1 cellular context compared by ENCODE assay signal in the genomic region with DNA sequence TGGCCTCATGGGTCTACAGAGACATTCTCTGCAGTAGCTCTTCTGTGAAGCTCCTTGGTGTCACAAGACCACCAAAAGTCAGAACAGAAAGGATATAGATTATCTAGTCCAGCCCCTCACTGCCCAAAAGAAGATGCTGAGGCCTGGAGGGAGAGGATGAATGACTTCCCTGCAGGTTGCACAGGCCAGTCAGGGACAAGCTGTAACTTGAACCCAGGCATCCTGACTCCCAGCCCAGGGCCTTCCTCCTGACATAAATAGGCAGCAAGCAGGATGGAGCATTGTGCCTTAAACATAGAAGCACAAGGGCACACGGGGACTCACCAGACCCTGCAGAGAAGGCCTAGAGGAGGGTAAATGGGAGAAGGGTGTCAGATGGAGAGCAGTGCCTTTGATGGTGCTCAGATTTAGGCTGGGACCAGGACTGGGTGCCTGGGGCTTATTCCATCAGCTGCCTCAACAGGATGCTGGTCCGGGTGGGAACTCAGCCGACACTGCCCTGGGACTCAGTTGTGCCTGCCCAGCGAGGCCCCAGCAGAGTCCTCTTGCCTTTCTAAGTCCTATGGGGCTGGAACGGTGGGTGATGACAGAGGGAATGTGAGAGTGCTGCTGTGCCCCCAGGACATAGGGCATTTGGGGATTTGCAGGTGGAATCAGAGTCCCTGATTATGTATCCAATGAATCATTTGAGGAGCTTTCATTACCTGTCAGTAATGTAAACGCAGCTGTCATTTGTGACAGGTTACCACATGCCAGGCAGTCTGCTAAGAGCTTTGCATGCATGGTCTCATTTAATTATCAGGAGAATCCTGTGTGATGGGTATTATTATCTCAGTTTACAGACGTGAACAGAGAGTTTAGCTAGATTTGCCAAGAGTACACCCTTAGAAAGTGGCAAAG.
TF ChIP-seq lines count a peak whose summit lies in the region.

No MANE protein-coding gene starts in this region.

TF ChIP-seq in H1, 55 proteins besides CTCF, POLR2A, EP300 and RAD21:
- TF ChIP-seq HDAC6 (IDR thresholded peaks at IDR 0.05; ENCODE audit: low read depth, low read length) = no peak
- TF ChIP-seq RBBP5 (IDR thresholded peaks at IDR 0.05; ENCODE audit: borderline replicate concordance, low read depth, low read length) = no peak
- TF ChIP-seq SAP30 (IDR thresholded peaks at IDR 0.05; ENCODE audit: insufficient read depth, insufficient replicate concordance, low read length) = no peak
- TF ChIP-seq EZH2 (IDR thresholded peaks at IDR 0.05; ENCODE audit: low read depth, low read length, severe bottlenecking) = no peak
- no peak for TF ChIP-seq GABPA (IDR thresholded peaks at IDR 0.05; ENCODE audit: borderline replicate concordance, insufficient read depth, low read length)
- TF ChIP-seq BACH1 (IDR thresholded peaks at IDR 0.05; ENCODE audit: low read length) = no peak
- TF ChIP-seq POLR2AphosphoS5 (IDR thresholded peaks at IDR 0.05; ENCODE audit: low read depth, low read length) = no peak
- TF ChIP-seq, protein P1, sequence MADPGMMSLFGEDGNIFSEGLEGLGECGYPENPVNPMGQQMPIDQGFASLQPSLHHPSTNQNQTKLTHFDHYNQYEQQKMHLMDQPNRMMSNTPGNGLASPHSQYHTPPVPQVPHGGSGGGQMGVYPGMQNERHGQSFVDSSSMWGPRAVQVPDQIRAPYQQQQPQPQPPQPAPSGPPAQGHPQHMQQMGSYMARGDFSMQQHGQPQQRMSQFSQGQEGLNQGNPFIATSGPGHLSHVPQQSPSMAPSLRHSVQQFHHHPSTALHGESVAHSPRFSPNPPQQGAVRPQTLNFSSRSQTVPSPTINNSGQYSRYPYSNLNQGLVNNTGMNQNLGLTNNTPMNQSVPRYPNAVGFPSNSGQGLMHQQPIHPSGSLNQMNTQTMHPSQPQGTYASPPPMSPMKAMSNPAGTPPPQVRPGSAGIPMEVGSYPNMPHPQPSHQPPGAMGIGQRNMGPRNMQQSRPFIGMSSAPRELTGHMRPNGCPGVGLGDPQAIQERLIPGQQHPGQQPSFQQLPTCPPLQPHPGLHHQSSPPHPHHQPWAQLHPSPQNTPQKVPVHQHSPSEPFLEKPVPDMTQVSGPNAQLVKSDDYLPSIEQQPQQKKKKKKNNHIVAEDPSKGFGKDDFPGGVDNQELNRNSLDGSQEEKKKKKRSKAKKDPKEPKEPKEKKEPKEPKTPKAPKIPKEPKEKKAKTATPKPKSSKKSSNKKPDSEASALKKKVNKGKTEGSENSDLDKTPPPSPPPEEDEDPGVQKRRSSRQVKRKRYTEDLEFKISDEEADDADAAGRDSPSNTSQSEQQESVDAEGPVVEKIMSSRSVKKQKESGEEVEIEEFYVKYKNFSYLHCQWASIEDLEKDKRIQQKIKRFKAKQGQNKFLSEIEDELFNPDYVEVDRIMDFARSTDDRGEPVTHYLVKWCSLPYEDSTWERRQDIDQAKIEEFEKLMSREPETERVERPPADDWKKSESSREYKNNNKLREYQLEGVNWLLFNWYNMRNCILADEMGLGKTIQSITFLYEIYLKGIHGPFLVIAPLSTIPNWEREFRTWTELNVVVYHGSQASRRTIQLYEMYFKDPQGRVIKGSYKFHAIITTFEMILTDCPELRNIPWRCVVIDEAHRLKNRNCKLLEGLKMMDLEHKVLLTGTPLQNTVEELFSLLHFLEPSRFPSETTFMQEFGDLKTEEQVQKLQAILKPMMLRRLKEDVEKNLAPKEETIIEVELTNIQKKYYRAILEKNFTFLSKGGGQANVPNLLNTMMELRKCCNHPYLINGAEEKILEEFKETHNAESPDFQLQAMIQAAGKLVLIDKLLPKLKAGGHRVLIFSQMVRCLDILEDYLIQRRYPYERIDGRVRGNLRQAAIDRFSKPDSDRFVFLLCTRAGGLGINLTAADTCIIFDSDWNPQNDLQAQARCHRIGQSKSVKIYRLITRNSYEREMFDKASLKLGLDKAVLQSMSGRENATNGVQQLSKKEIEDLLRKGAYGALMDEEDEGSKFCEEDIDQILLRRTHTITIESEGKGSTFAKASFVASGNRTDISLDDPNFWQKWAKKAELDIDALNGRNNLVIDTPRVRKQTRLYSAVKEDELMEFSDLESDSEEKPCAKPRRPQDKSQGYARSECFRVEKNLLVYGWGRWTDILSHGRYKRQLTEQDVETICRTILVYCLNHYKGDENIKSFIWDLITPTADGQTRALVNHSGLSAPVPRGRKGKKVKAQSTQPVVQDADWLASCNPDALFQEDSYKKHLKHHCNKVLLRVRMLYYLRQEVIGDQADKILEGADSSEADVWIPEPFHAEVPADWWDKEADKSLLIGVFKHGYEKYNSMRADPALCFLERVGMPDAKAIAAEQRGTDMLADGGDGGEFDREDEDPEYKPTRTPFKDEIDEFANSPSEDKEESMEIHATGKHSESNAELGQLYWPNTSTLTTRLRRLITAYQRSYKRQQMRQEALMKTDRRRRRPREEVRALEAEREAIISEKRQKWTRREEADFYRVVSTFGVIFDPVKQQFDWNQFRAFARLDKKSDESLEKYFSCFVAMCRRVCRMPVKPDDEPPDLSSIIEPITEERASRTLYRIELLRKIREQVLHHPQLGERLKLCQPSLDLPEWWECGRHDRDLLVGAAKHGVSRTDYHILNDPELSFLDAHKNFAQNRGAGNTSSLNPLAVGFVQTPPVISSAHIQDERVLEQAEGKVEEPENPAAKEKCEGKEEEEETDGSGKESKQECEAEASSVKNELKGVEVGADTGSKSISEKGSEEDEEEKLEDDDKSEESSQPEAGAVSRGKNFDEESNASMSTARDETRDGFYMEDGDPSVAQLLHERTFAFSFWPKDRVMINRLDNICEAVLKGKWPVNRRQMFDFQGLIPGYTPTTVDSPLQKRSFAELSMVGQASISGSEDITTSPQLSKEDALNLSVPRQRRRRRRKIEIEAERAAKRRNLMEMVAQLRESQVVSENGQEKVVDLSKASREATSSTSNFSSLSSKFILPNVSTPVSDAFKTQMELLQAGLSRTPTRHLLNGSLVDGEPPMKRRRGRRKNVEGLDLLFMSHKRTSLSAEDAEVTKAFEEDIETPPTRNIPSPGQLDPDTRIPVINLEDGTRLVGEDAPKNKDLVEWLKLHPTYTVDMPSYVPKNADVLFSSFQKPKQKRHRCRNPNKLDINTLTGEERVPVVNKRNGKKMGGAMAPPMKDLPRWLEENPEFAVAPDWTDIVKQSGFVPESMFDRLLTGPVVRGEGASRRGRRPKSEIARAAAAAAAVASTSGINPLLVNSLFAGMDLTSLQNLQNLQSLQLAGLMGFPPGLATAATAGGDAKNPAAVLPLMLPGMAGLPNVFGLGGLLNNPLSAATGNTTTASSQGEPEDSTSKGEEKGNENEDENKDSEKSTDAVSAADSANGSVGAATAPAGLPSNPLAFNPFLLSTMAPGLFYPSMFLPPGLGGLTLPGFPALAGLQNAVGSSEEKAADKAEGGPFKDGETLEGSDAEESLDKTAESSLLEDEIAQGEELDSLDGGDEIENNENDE (IDR thresholded peaks at IDR 0.05; ENCODE audit: insufficient replicate concordance, low read length) = no peak
- no peak for TF ChIP-seq NRF1 (IDR thresholded peaks at IDR 0.05; ENCODE audit: low read depth, low read length)
- no peak for TF ChIP-seq CREB1 (IDR thresholded peaks at IDR 0.05)
- TF ChIP-seq SRF (IDR thresholded peaks at IDR 0.05; ENCODE audit: low read depth, low read length) = no peak
- TF ChIP-seq SIRT6 (IDR thresholded peaks at IDR 0.05; ENCODE audit: low read length) = no peak
- no peak for TF ChIP-seq POU5F1 (IDR thresholded peaks at IDR 0.05; ENCODE audit: low read depth, low read length)
- TF ChIP-seq HDAC2 (IDR thresholded peaks at IDR 0.05; ENCODE audit: borderline replicate concordance in 1 of 2, low read depth in 2 of 2, low read length in 2 of 2) = no peak
- TF ChIP-seq, protein P2, sequence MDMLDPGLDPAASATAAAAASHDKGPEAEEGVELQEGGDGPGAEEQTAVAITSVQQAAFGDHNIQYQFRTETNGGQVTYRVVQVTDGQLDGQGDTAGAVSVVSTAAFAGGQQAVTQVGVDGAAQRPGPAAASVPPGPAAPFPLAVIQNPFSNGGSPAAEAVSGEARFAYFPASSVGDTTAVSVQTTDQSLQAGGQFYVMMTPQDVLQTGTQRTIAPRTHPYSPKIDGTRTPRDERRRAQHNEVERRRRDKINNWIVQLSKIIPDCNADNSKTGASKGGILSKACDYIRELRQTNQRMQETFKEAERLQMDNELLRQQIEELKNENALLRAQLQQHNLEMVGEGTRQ (IDR thresholded peaks at IDR 0.05; ENCODE audit: low read length) = no peak
- no peak for TF ChIP-seq KDM4A (IDR thresholded peaks at IDR 0.05; ENCODE audit: low read depth, low read length, severe bottlenecking)
- no peak for TF ChIP-seq ASH2L (IDR thresholded peaks at IDR 0.05; ENCODE audit: low read length)
- TF ChIP-seq CTBP2 (IDR thresholded peaks at IDR 0.05; ENCODE audit: borderline replicate concordance, insufficient read depth, insufficient read length, low read length) = no peak
TF ChIP-seq in H1: peak in this region for 0.
